Comparison of ENCODE assay signal across 31 cellular contexts in genomic region chr2:125630377-125630776, GRCh38.
"Had no signal": no experiment of that assay in that cellular context is flagged by ENCODE, and none has a peak within 500 bp of the region (broad histone marks: within the 10 kb centered on the region; RNA-seq: fewer than 3 reads in every experiment).

No MANE protein-coding gene starts in this region.

- ATAC-seq: activated CD8-positive, alpha-beta T cell treated with anti-CD3 and anti-CD28 coated beads for 36 hours; activated naive CD4-positive, alpha-beta T cell treated with anti-CD3 and anti-CD28 coated beads, Interleukin-2, amount 50 U/mL, for 72 hours; activated T-cell treated with anti-CD3 and anti-CD28 coated beads, Interleukin-2, amount 50 U/mL, for 4 hours; activated T-cell treated with anti-CD3 and anti-CD28 coated beads, Interleukin-2, amount 50 U/mL, for 72 hours; activated T-helper 17 cell treated with anti-CD3 and anti-CD28 coated beads, Interleukin-2, amount 50 U/mL, for 72 hours; body of pancreas had no signal

- H3K4me3 ChIP-seq: adrenal gland, body of pancreas, breast epithelium had no signal

- H3K36me3 ChIP-seq: adrenal gland, brain microvascular endothelial cell, breast epithelium had no signal

- H3K9me3 ChIP-seq: adrenal gland, body of pancreas, breast epithelium had no signal

- H3K27me3 ChIP-seq: adrenal gland, body of pancreas, brain microvascular endothelial cell, breast epithelium had no signal

- H3K4me1 ChIP-seq: adrenal gland, body of pancreas, breast epithelium had no signal

- DNase-seq: activated B cell treated with CpG ODN at 0.5 μM for 24 hours; activated CD4-positive, alpha-beta memory T cell treated with anti-CD3 and anti-CD28 coated beads for 36 hours; activated CD4-positive, alpha-beta T cell treated with anti-CD3 and anti-CD28 coated beads for 4 hours; activated CD4-positive, alpha-beta T cell treated with anti-CD3 and anti-CD28 coated beads, Interleukin-2, amount 10 ng/mL, durations not matched to agents 24 days and 14 days; activated CD4-positive, alpha-beta T cell treated with anti-CD3 and anti-CD28 coated beads, Interleukin-2, amount 50 U/mL, for 1 hour; activated CD4-positive, alpha-beta T cell treated with anti-CD3 and anti-CD28 coated beads, Interleukin-2, amount 50 U/mL, for 4 hours; activated CD4-positive, CD25-positive, alpha-beta regulatory T cell treated with anti-CD3 and anti-CD28 coated beads, Interleukin-2, amount 50 U/mL, for 72 hours; activated CD8-positive, alpha-beta memory T cell treated with anti-CD3 and anti-CD28 coated beads, Interleukin-2, amount 50 U/mL, for 4 hours; activated CD8-positive, alpha-beta T cell treated with anti-CD3 and anti-CD28 coated beads for 36 hours; activated effector memory CD4-positive, alpha-beta T cell treated with anti-CD3 and anti-CD28 coated beads, Interleukin-2, amount 50 U/mL, for 16 hours; activated gamma-delta T cell treated with Interleukin-2 at 50 U/mL for 16 hours; activated naive CD4-positive, alpha-beta T cell; activated naive CD4-positive, alpha-beta T cell treated with anti-CD3 and anti-CD28 coated beads for 36 hours; activated naive CD4-positive, alpha-beta T cell treated with anti-CD3 and anti-CD28 coated beads, Interleukin-2, amount 50 U/mL, for 16 hours; activated naive CD8-positive, alpha-beta T cell treated with anti-CD3 and anti-CD28 coated beads for 36 hours; activated T-cell treated with anti-CD3 and anti-CD28 coated beads for 4 hours; activated T-cell treated with anti-CD3 and anti-CD28 coated beads, Interleukin-2, amount 50 U/mL, for 1 hour; activated T-cell treated with anti-CD3 and anti-CD28 coated beads, Interleukin-2, amount 50 U/mL, for 4 hours; activated T-cell treated with anti-CD3 and anti-CD28 coated beads, Interleukin-2, amount 50 U/mL, for 72 hours; adrenal gland; amniotic stem cell; aorta; body of pancreas; brain microvascular endothelial cell; cerebellar nuclear complex; T-helper 2 cell; T-helper 9 cell had no signal

- H3K27ac ChIP-seq: adrenal gland, body of pancreas, brain microvascular endothelial cell, breast epithelium, VCaP had no signal
